ENCODE assay signal across 8 cellular contexts in genomic region chr2:177553176-177553909, GRCh38.
DNase-seq lines count a peak whose midpoint lies in the region; ATAC-seq and TF ChIP-seq lines count a peak whose summit lies in the region.

No MANE protein-coding gene starts in this region.

- no peaks in the 10 kb centered on the region for H3K27me3 ChIP-seq in HCT116 (ENCODE audit: insufficient read depth, low read length)

- H3K4me1 Mint-ChIP-seq in progenitor cell of endocrine pancreas (ENCODE audit: low read depth), result peaks cover 13% of the 10 kb centered on the region

- peak overlapping the region; percentile 93 for H3K4me2 ChIP-seq in HCT116 (ENCODE audit: low read length)

- POLR2A ChIA-PET in HCT116 (lab: Charles Lee), result no interaction called here

- peaks cover 0 to 16% of the 10 kb centered on the region in 2 experiments; a peak in 2 of 4 replicates for H3K4me1 ChIP-seq in HCT116 (ENCODE audit: control insufficient read depth in 1 of 2, insufficient read depth in 2 of 2, low read length in 2 of 2)

- H3K36me3 ChIP-seq in HCT116 (ENCODE audit: control insufficient read depth in 1 of 2, insufficient read depth in 2 of 2, low read length in 2 of 2), result no peaks in the 10 kb centered on the region

- H3K36me3 Mint-ChIP-seq in progenitor cell of endocrine pancreas (ENCODE audit: insufficient read depth), result peaks cover 5% of the 10 kb centered on the region

- RAD21 ChIA-PET in HCT116 (lab: Charles Lee; ENCODE audit: low non-redundant PET in 1 of 2, low total read pairs in 2 of 2, uncharacterized antibody in 2 of 2, unreplicated experiment in 2 of 2), result no interaction called here

- peaks cover 8% of the 10 kb centered on the region for H3K9me3 Mint-ChIP-seq in progenitor cell of endocrine pancreas (ENCODE audit: low read depth)

- CTCF ChIA-PET in HCT116 (lab: Charles Lee), result no interaction called here

- peak; percentile 42 for DNase-seq in AG08395 (ENCODE audit: low spot score)
- no peak for DNase-seq in HCT116 (ENCODE audit: low read depth, low spot score)
- peak; percentile 3 for DNase-seq in glomerular endothelial cell (ENCODE audit: extremely low read depth, low read depth, low spot score)
- DNase-seq in progenitor cell of endocrine pancreas (ENCODE audit: low spot score, unreplicated experiment), result no peak
- no peak for DNase-seq in activated CD8-positive, alpha-beta memory T cell treated with anti-CD3 and anti-CD28 coated beads, Interleukin-2, amount 50 U/mL, for 4 hours
- no peak for DNase-seq in ureter (ENCODE audit: low spot score)

- peak overlapping the region; percentile 72 for H2AFZ ChIP-seq in HCT116 (ENCODE audit: low read depth, low read length, poor library complexity, severe bottlenecking)

- peak overlapping the region; percentile 94 for H3K4me3 Mint-ChIP-seq in progenitor cell of endocrine pancreas (ENCODE audit: low read depth)

- H3K27ac Mint-ChIP-seq in progenitor cell of endocrine pancreas, result peak overlapping the region; percentile 99

- intact Hi-C loops in HCT116 (cut with micrococcal nuclease), result no loop called here

- H4K20me1 ChIP-seq in HCT116 (ENCODE audit: insufficient read depth), result no peaks in the 10 kb centered on the region

- no peaks in the 10 kb centered on the region for H3K27me3 Mint-ChIP-seq in progenitor cell of endocrine pancreas

- peak overlapping the region; percentile 71 to 72 for H3K4me3 ChIP-seq in HCT116 (replicated peaks in 1 of 2; ENCODE audit: low read depth in 1 of 2, low read length in 2 of 2)
- peak overlapping the region; percentile 76 for H3K4me3 ChIP-seq in WI38 (ENCODE audit: low read depth, low read length)

- H3K79me2 ChIP-seq in HCT116 (ENCODE audit: insufficient read depth, low read length), result no peaks in the 10 kb centered on the region

- TF ChIP-seq CTCF in HCT116 (IDR thresholded peaks at IDR 0.05 in 2 of 3, conservative IDR thresholded peaks at IDR 0.05 in 1 of 3; ENCODE audit: borderline replicate concordance in 1 of 3, insufficient read depth in 1 of 3, low read depth in 2 of 3, low read length in 2 of 3), result no peak
- no peak for TF ChIP-seq CTCF in WI38 (IDR thresholded peaks at IDR 0.05; ENCODE audit: low read depth, low read length)
- no peak for TF ChIP-seq CTCF in progenitor cell of endocrine pancreas (IDR thresholded peaks at IDR 0.05; ENCODE audit: unreplicated experiment)

- H3K9ac ChIP-seq in HCT116 (ENCODE audit: low read length), result peak overlapping the region; percentile 73

- peak overlapping the region; percentile 77 for H3K27ac ChIP-seq in HCT116 (ENCODE audit: low read depth, low read length)

- ATAC-seq in HCT116, result peak; percentile 9
- ATAC-seq in GM21737 (IDR thresholded peaks at IDR 0.05; ENCODE audit: unreplicated experiment), result no peak

- TF ChIP-seq POLR2A in HCT116 (IDR thresholded peaks at IDR 0.05; ENCODE audit: borderline replicate concordance, extremely low read depth, insufficient read depth, insufficient read length), result no peak

- H3K9me3 ChIP-seq in HCT116 (ENCODE audit: control insufficient read depth in 1 of 2, insufficient read depth in 1 of 2, low read depth in 1 of 2, low read length in 2 of 2), result no peaks in the 10 kb centered on the region

- no peaks in the 10 kb centered on the region for H3K9me2 ChIP-seq in HCT116 (ENCODE audit: insufficient read depth)

- TSS peak; percentile 71 for BruUV-seq in HCT116 (replicated peaks; lab: Mats Ljungman, UMichigan)

- no peak for TF ChIP-seq RAD21 in HCT116 (IDR thresholded peaks at IDR 0.05; ENCODE audit: low read depth)

TF ChIP-seq in HCT116, 20 proteins besides CTCF, POLR2A, EP300 and RAD21:
- TF ChIP-seq SIN3A (IDR thresholded peaks at IDR 0.05; ENCODE audit: low read depth) (no peak), TCF7L2 (IDR thresholded peaks at IDR 0.05; ENCODE audit: borderline replicate concordance, extremely low read depth, insufficient read depth, insufficient read length) (no peak), REST (IDR thresholded peaks at IDR 0.05; ENCODE audit: low read depth) (no peak), YY1 (IDR thresholded peaks at IDR 0.05; ENCODE audit: extremely low read depth, insufficient replicate concordance, low read depth, low read length) (no peak), EGR1 (IDR thresholded peaks at IDR 0.05; ENCODE audit: low read depth) (no peak), ZNF274 (IDR thresholded peaks at IDR 0.05; ENCODE audit: low read depth, low read length) (no peak), ZBTB33 (IDR thresholded peaks at IDR 0.05; ENCODE audit: extremely low read depth, insufficient replicate concordance, low read length) (no peak), EZH2phosphoT487 (IDR thresholded peaks at IDR 0.05; ENCODE audit: borderline replicate concordance) (no peak), ATF3 (IDR thresholded peaks at IDR 0.05) (no peak), CEBPB (IDR thresholded peaks at IDR 0.05; ENCODE audit: low read depth) (no peak), ELF1 (IDR thresholded peaks at IDR 0.05; ENCODE audit: borderline replicate concordance, low read depth) (no peak), SP1 (IDR thresholded peaks at IDR 0.05; ENCODE audit: low read depth) (no peak), CBX3 (IDR thresholded peaks at IDR 0.05; ENCODE audit: low read depth) (no peak), MAX (IDR thresholded peaks at IDR 0.05) (no peak), FOSL1 (IDR thresholded peaks at IDR 0.05; ENCODE audit: low read depth) (no peak), POLR2AphosphoS5 (IDR thresholded peaks at IDR 0.05; ENCODE audit: low read depth, low read length) (no peak), SRF (IDR thresholded peaks at IDR 0.05; ENCODE audit: low read depth) (no peak)

Comparison
In these comparisons a context has a peak if more than half of its experiments do, and no peak if none do; other contexts are left out.
1. DNase-seq: peak in AG08395 (single experiment) and glomerular endothelial cell (single experiment); none in HCT116 (single experiment), progenitor cell of endocrine pancreas (single experiment), activated CD8-positive, alpha-beta memory T cell treated with anti-CD3 and anti-CD28 coated beads, Interleukin-2, amount 50 U/mL, for 4 hours (single experiment) and ureter (single experiment).